2 cellular contexts compared by ENCODE assay signal in the genomic region with DNA sequence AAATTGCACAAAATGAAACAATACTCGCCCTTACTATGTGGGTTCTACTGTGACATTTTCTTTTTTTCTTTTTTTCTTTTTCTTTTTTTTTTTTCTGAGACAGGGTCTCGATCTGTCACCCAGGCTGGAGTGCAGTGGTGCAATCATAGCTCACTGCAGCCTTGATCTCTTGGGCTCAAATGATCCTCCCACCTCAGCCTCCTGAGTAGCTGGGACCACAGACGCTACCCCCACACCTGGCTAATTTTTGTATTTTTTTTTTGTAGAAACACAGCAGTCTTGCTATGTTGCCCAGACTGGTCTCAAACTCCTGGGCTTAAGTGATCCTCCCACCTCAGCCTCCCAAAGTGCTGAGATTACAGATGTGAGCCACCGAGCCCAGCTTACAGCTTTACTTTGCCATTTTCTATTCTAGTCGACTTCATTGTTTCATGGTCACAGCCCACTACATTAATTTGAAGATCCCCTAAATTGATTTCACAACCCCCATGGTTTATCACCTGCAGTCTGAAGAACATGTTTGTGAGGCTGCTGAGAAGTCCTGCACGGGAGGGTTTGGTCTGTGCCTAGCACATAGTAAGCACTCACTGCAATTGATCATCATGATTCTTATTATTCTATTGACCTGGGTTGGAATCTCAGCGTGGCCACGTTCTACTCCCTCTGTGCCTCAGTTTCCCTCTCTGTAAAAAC.
TF ChIP-seq lines count a peak whose summit lies in the region.

No MANE protein-coding gene starts in this region.

TF ChIP-seq in SK-N-SH, 30 proteins besides CTCF, POLR2A, EP300 and RAD21:
- TF ChIP-seq CHD2 (IDR thresholded peaks at IDR 0.05; ENCODE audit: low read length, partially characterized antibody) (no peak), MXI1 (IDR thresholded peaks at IDR 0.05; ENCODE audit: low read depth, low read length) (no peak), GATA2 (CRISPR knock-in tag; IDR thresholded peaks at IDR 0.05) (no peak), POLR2AphosphoS5 (IDR thresholded peaks at IDR 0.05; ENCODE audit: low read depth, low read length) (no peak), SIN3A (IDR thresholded peaks at IDR 0.05; ENCODE audit: borderline replicate concordance, low read depth, low read length) (no peak), SMC3 (IDR thresholded peaks at IDR 0.05; ENCODE audit: low read depth, low read length) (no peak), EZH2phosphoT487 (IDR thresholded peaks at IDR 0.05; ENCODE audit: borderline replicate concordance, low read depth) (no peak), JUND (IDR thresholded peaks at IDR 0.05) (no peak), RCOR1 (IDR thresholded peaks at IDR 0.05; ENCODE audit: low read length) (no peak), RXRA (IDR thresholded peaks at IDR 0.05; ENCODE audit: borderline replicate concordance, low read depth) (no peak)
- TF ChIP-seq, protein P1, sequence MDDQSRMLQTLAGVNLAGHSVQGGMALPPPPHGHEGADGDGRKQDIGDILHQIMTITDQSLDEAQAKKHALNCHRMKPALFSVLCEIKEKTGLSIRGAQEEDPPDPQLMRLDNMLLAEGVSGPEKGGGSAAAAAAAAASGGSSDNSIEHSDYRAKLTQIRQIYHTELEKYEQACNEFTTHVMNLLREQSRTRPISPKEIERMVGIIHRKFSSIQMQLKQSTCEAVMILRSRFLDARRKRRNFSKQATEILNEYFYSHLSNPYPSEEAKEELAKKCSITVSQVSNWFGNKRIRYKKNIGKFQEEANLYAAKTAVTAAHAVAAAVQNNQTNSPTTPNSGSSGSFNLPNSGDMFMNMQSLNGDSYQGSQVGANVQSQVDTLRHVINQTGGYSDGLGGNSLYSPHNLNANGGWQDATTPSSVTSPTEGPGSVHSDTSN (IDR thresholded peaks at IDR 0.05), result no peak

TF ChIP-seq in SK-N-SH treated with all-trans-retinoic acid at 6 μM for 48 hours, 23 proteins besides CTCF, POLR2A, EP300 and RAD21:
- TF ChIP-seq, protein P2, sequence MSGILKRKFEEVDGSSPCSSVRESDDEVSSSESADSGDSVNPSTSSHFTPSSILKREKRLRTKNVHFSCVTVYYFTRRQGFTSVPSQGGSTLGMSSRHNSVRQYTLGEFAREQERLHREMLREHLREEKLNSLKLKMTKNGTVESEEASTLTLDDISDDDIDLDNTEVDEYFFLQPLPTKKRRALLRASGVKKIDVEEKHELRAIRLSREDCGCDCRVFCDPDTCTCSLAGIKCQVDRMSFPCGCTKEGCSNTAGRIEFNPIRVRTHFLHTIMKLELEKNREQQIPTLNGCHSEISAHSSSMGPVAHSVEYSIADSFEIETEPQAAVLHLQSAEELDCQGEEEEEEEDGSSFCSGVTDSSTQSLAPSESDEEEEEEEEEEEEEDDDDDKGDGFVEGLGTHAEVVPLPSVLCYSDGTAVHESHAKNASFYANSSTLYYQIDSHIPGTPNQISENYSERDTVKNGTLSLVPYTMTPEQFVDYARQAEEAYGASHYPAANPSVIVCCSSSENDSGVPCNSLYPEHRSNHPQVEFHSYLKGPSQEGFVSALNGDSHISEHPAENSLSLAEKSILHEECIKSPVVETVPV (CRISPR knock-in tag; IDR thresholded peaks at IDR 0.05), result no peak
- TF ChIP-seq RARB (CRISPR knock-in tag; IDR thresholded peaks at IDR 0.05) (no peak), ZNF70 (CRISPR knock-in tag; IDR thresholded peaks at IDR 0.05) (no peak), ARNTL (CRISPR knock-in tag; IDR thresholded peaks at IDR 0.05; ENCODE audit: borderline replicate concordance, low read depth) (no peak), TCF4 (CRISPR knock-in tag; IDR thresholded peaks at IDR 0.05; ENCODE audit: borderline replicate concordance) (no peak), ZNF8 (CRISPR knock-in tag; IDR thresholded peaks at IDR 0.05) (no peak), TSHZ2 (CRISPR knock-in tag; IDR thresholded peaks at IDR 0.05) (no peak), ZNF565 (CRISPR knock-in tag; conservative IDR thresholded peaks at IDR 0.05; ENCODE audit: low read depth) (no peak), ISL1 (CRISPR knock-in tag; IDR thresholded peaks at IDR 0.05) (no peak), ZFP30 (CRISPR knock-in tag; IDR thresholded peaks at IDR 0.05) (no peak), ESRRG (CRISPR knock-in tag; IDR thresholded peaks at IDR 0.05) (no peak), GLIS3 (CRISPR knock-in tag; IDR thresholded peaks at IDR 0.05) (no peak), OSR1 (CRISPR knock-in tag; IDR thresholded peaks at IDR 0.05) (no peak), ZC3H10 (CRISPR knock-in tag; IDR thresholded peaks at IDR 0.05) (no peak), PPARA (CRISPR knock-in tag; IDR thresholded peaks at IDR 0.05; ENCODE audit: borderline replicate concordance) (no peak), SNAI2 (CRISPR knock-in tag; IDR thresholded peaks at IDR 0.05) (no peak)
- TF ChIP-seq, protein P3, sequence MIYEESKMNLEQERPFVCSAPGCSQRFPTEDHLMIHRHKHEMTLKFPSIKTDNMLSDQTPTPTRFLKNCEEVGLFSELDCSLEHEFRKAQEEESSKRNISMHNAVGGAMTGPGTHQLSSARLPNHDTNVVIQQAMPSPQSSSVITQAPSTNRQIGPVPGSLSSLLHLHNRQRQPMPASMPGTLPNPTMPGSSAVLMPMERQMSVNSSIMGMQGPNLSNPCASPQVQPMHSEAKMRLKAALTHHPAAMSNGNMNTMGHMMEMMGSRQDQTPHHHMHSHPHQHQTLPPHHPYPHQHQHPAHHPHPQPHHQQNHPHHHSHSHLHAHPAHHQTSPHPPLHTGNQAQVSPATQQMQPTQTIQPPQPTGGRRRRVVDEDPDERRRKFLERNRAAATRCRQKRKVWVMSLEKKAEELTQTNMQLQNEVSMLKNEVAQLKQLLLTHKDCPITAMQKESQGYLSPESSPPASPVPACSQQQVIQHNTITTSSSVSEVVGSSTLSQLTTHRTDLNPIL (CRISPR knock-in tag; IDR thresholded peaks at IDR 0.05; ENCODE audit: low read depth), result no peak
- TF ChIP-seq, protein P4, sequence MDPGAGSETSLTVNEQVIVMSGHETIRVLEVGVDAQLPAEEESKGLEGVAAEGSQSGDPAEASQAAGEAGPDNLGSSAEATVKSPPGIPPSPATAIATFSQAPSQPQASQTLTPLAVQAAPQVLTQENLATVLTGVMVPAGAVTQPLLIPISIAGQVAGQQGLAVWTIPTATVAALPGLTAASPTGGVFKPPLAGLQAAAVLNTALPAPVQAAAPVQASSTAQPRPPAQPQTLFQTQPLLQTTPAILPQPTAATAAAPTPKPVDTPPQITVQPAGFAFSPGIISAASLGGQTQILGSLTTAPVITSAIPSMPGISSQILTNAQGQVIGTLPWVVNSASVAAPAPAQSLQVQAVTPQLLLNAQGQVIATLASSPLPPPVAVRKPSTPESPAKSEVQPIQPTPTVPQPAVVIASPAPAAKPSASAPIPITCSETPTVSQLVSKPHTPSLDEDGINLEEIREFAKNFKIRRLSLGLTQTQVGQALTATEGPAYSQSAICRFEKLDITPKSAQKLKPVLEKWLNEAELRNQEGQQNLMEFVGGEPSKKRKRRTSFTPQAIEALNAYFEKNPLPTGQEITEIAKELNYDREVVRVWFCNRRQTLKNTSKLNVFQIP (CRISPR knock-in tag; IDR thresholded peaks at IDR 0.05; ENCODE audit: borderline replicate concordance, low read depth), result no peak
- TF ChIP-seq, protein P5, sequence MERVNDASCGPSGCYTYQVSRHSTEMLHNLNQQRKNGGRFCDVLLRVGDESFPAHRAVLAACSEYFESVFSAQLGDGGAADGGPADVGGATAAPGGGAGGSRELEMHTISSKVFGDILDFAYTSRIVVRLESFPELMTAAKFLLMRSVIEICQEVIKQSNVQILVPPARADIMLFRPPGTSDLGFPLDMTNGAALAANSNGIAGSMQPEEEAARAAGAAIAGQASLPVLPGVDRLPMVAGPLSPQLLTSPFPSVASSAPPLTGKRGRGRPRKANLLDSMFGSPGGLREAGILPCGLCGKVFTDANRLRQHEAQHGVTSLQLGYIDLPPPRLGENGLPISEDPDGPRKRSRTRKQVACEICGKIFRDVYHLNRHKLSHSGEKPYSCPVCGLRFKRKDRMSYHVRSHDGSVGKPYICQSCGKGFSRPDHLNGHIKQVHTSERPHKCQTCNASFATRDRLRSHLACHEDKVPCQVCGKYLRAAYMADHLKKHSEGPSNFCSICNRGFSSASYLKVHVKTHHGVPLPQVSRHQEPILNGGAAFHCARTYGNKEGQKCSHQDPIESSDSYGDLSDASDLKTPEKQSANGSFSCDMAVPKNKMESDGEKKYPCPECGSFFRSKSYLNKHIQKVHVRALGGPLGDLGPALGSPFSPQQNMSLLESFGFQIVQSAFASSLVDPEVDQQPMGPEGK (CRISPR knock-in tag; IDR thresholded peaks at IDR 0.05; ENCODE audit: borderline replicate concordance), result no peak
